Comparison of ENCODE assay signal across 1 cellular context in the genomic region with DNA sequence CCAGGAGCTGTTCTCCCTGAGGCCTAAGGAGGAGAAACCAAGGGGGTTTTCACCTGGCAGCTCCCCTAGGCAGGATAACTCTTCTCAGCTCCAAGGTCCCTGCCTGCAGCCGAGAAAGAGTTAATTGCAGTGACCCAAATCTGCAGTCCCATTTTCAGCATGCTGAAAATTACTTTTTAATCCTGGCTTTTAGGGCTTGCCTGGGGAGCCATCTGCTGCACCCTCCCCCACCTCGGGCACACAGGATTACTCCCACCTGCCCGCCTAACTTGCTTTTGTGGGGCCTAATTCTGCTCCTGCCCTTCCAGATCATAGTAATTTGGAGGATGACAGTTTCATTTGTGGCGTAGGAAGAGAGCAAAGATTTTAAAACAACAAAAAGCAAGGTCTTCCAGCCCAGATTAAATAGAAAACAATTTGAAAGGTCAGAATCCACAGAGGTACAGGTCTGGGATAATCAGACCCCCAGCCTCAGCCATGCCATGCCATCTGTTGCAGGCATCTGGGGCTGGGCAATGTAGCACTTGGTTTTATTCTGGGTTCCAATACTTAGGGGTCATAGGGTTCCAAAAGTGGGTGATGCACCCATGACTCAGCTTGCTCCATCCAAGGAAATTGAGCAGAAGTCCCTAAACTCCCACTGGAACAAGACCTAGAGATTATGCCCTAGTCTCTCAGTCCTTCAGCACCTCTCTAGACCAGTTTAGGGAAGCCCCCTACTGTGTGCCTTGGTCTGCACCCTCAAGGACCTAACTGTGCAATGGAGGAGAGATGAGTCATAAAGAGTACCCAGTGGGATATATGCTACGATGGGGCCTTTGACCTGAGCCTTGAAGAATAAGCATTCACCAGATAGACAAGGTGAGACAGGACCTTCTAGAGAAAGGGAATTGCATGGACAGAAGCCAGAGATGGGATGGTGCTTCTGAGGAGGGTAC.
TF ChIP-seq lines count a peak whose summit lies in the region.

No MANE protein-coding gene starts in this region.

TF ChIP-seq in GM12878, 131 proteins besides CTCF, POLR2A, EP300 and RAD21 (continued from another document):
- TF ChIP-seq, protein P1, sequence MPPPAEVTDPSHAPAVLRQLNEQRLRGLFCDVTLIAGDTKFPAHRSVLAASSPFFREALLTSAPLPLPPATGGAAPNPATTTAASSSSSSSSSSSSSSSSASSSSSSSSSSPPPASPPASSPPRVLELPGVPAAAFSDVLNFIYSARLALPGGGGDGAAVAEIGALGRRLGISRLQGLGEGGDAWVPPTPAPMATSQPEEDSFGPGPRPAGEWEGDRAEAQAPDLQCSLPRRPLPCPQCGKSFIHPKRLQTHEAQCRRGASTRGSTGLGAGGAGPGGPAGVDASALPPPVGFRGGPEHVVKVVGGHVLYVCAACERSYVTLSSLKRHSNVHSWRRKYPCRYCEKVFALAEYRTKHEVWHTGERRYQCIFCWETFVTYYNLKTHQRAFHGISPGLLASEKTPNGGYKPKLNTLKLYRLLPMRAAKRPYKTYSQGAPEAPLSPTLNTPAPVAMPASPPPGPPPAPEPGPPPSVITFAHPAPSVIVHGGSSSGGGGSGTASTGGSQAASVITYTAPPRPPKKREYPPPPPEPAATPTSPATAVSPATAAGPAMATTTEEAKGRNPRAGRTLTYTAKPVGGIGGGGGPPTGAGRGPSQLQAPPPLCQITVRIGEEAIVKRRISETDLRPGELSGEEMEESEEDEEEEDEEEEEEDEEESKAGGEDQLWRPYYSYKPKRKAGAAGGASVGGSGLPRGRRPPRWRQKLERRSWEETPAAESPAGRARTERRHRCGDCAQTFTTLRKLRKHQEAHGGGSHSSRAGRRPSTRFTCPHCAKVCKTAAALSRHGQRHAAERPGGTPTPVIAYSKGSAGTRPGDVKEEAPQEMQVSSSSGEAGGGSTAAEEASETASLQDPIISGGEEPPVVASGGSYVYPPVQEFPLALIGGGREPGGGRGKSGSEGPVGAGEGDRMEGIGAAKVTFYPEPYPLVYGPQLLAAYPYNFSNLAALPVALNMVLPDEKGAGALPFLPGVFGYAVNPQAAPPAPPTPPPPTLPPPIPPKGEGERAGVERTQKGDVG (CRISPR knock-in tag; IDR thresholded peaks at IDR 0.05) = no peak
- TF ChIP-seq WRNIP1 (IDR thresholded peaks at IDR 0.05; ENCODE audit: borderline replicate concordance, low read depth, low read length) (no peak), CEBPB (IDR thresholded peaks at IDR 0.05; ENCODE audit: borderline replicate concordance in 1 of 2, low read depth in 2 of 2, low read length in 2 of 2) (no peak), POLR2AphosphoS2 (IDR thresholded peaks at IDR 0.05; ENCODE audit: low read depth, low read length) (no peak), MTA2 (IDR thresholded peaks at IDR 0.05; ENCODE audit: low read depth) (no peak), MYB (IDR thresholded peaks at IDR 0.05; ENCODE audit: borderline replicate concordance, low read depth, low read length) (no peak)
